1 cellular context compared by ENCODE assay signal in the genomic region with DNA sequence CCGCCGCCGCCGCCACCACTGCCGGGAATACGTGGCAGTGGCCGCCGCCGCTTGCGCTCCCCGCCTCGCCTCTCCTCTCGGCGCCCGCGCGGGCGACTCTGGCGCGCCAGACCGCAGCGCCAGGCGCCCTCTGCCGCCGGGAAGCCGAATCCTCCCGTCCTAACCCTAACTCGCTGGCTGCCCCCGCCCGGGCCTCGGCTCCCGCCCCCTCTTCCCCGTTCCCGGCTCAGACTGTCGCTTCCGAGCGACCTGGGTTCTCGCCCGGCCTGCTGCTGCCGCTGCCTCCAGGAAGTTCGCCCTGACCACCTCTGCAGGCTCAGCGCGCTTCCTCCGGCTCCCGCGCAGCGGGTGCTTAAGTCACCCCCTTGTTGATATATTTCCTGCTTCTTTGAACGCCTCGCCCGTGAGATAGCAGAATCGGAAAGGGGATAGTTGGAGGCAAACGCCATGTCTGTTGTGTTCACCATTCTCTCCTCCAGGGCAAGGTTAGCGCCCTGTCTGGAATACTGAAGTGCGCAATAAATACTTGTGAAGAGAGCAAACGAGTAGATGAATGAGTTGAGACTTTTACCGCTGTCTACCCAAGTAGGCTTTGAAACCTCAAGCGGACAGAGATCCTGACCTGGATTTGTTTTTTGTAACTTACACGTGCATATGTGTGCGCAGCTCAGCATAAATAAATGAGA.
TF ChIP-seq lines count a peak whose summit lies in the region.

A gene with protein sequence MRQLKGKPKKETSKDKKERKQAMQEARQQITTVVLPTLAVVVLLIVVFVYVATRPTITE (minus strand): TSS at position 100 of the 686 bp plus-strand sequence. CDS start 64,202 bp downstream, outside the sequence.

TF ChIP-seq in K562, 482 proteins besides CTCF, POLR2A, EP300 and RAD21 (continued from another document and continues in another):
- TF ChIP-seq FOXP4 (CRISPR knock-in tag; IDR thresholded peaks at IDR 0.05; ENCODE audit: borderline replicate concordance) (no peak), DLX4 (CRISPR knock-in tag; IDR thresholded peaks at IDR 0.05) (no peak), DDX20 (tag; IDR thresholded peaks at IDR 0.05; ENCODE audit: low read depth) (no peak), L3MBTL2 (IDR thresholded peaks at IDR 0.05) (peak; percentile 27; the same call in 1 of the 2 replicates), TBP (optimal IDR thresholded peaks at IDR 0.05; ENCODE audit: low read depth, low read length) (peak; percentile 58), DPF2 (IDR thresholded peaks at IDR 0.05) (peak; percentile 54; the same call in 1 of the 2 replicates), MAZ (CRISPR knock-in tag; conservative IDR thresholded peaks at IDR 0.05 in 1 of 2, IDR thresholded peaks at IDR 0.05 in 1 of 2) (peak; percentile 90 to 97), RFX5 (IDR thresholded peaks at IDR 0.05; ENCODE audit: low read depth, low read length) (no peak), ZNF224 (CRISPR knock-in tag; IDR thresholded peaks at IDR 0.05) (no peak), SNIP1 (IDR thresholded peaks at IDR 0.05; ENCODE audit: low read depth) (no peak), SIN3B (IDR thresholded peaks at IDR 0.05; ENCODE audit: low read depth) (no peak), FOXK2 (conservative IDR thresholded peaks at IDR 0.05 in 1 of 2, IDR thresholded peaks at IDR 0.05 in 1 of 2; ENCODE audit: low read depth in 2 of 2) (peak; percentile 20 to 56; a peak in 3 of 4 replicates), ZNF184 (CRISPR knock-in tag; IDR thresholded peaks at IDR 0.05) (no peak), ZFX (CRISPR knock-in tag; IDR thresholded peaks at IDR 0.05) (no peak; the same call in 1 of the 2 replicates), TCF7 (IDR thresholded peaks at IDR 0.05; ENCODE audit: borderline replicate concordance) (peak; percentile 23; the same call in 1 of the 2 replicates), NELFE (IDR thresholded peaks at IDR 0.05; ENCODE audit: insufficient read depth, insufficient read length) (no peak), PHTF2 (CRISPR knock-in tag; IDR thresholded peaks at IDR 0.05) (no peak), MECOM (CRISPR knock-in tag; IDR thresholded peaks at IDR 0.05) (no peak), LEF1 (IDR thresholded peaks at IDR 0.05) (no peak), U2AF1 (optimal IDR thresholded peaks at IDR 0.05; ENCODE audit: low read depth, low read length) (no peak), NBN (IDR thresholded peaks at IDR 0.05; ENCODE audit: low read depth) (peak; percentile 57; the same call in 1 of the 2 replicates), RAD51 (IDR thresholded peaks at IDR 0.05; ENCODE audit: borderline replicate concordance, low read depth) (no peak), ZNF780A (CRISPR knock-in tag; IDR thresholded peaks at IDR 0.05) (no peak), ZNF354B (CRISPR knock-in tag; IDR thresholded peaks at IDR 0.05) (no peak), PML (IDR thresholded peaks at IDR 0.05; ENCODE audit: low read length) (no peak), ARNT (IDR thresholded peaks at IDR 0.05) (0 out of 4 replicates have a peak, but pooled peaks of 1 of the 2 experiments have one; percentile 47), HDAC1 (IDR thresholded peaks at IDR 0.05) (peak; percentile 36 to 42; a peak in 1 of 4 replicates), HMG20A (CRISPR knock-in tag; conservative IDR thresholded peaks at IDR 0.05) (no peak), E2F3 (CRISPR knock-in tag; IDR thresholded peaks at IDR 0.05) (0 out of 2 replicates have a peak, but pooled peaks have one; percentile 32), ZNF76 (CRISPR knock-in tag; IDR thresholded peaks at IDR 0.05; ENCODE audit: borderline replicate concordance) (no peak)
- TF ChIP-seq, protein P1, sequence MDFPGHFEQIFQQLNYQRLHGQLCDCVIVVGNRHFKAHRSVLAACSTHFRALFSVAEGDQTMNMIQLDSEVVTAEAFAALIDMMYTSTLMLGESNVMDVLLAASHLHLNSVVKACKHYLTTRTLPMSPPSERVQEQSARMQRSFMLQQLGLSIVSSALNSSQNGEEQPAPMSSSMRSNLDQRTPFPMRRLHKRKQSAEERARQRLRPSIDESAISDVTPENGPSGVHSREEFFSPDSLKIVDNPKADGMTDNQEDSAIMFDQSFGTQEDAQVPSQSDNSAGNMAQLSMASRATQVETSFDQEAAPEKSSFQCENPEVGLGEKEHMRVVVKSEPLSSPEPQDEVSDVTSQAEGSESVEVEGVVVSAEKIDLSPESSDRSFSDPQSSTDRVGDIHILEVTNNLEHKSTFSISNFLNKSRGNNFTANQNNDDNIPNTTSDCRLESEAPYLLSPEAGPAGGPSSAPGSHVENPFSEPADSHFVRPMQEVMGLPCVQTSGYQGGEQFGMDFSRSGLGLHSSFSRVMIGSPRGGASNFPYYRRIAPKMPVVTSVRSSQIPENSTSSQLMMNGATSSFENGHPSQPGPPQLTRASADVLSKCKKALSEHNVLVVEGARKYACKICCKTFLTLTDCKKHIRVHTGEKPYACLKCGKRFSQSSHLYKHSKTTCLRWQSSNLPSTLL (IDR thresholded peaks at IDR 0.05) = no peak
- TF ChIP-seq, protein P2, sequence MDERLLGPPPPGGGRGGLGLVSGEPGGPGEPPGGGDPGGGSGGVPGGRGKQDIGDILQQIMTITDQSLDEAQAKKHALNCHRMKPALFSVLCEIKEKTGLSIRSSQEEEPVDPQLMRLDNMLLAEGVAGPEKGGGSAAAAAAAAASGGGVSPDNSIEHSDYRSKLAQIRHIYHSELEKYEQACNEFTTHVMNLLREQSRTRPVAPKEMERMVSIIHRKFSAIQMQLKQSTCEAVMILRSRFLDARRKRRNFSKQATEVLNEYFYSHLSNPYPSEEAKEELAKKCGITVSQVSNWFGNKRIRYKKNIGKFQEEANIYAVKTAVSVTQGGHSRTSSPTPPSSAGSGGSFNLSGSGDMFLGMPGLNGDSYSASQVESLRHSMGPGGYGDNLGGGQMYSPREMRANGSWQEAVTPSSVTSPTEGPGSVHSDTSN (CRISPR knock-in tag; IDR thresholded peaks at IDR 0.05; ENCODE audit: low read depth) = no peak
- TF ChIP-seq, protein P2 (tag; conservative IDR thresholded peaks at IDR 0.05; ENCODE audit: low read depth) = no peak
- TF ChIP-seq, protein P3, sequence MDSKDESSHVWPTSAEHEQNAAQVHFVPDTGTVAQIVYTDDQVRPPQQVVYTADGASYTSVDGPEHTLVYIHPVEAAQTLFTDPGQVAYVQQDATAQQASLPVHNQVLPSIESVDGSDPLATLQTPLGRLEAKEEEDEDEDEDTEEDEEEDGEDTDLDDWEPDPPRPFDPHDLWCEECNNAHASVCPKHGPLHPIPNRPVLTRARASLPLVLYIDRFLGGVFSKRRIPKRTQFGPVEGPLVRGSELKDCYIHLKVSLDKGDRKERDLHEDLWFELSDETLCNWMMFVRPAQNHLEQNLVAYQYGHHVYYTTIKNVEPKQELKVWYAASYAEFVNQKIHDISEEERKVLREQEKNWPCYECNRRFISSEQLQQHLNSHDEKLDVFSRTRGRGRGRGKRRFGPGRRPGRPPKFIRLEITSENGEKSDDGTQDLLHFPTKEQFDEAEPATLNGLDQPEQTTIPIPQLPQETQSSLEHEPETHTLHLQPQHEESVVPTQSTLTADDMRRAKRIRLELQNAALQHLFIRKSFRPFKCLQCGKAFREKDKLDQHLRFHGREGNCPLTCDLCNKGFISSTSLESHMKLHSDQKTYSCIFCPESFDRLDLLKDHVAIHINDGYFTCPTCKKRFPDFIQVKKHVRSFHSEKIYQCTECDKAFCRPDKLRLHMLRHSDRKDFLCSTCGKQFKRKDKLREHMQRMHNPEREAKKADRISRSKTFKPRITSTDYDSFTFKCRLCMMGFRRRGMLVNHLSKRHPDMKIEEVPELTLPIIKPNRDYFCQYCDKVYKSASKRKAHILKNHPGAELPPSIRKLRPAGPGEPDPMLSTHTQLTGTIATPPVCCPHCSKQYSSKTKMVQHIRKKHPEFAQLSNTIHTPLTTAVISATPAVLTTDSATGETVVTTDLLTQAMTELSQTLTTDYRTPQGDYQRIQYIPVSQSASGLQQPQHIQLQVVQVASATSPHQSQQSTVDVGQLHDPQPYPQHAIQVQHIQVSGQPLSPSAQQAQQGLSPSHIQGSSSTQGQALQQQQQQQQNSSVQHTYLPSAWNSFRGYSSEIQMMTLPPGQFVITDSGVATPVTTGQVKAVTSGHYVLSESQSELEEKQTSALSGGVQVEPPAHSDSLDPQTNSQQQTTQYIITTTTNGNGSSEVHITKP (IDR thresholded peaks at IDR 0.05; ENCODE audit: partially characterized antibody) = no peak
- TF ChIP-seq, protein P4, sequence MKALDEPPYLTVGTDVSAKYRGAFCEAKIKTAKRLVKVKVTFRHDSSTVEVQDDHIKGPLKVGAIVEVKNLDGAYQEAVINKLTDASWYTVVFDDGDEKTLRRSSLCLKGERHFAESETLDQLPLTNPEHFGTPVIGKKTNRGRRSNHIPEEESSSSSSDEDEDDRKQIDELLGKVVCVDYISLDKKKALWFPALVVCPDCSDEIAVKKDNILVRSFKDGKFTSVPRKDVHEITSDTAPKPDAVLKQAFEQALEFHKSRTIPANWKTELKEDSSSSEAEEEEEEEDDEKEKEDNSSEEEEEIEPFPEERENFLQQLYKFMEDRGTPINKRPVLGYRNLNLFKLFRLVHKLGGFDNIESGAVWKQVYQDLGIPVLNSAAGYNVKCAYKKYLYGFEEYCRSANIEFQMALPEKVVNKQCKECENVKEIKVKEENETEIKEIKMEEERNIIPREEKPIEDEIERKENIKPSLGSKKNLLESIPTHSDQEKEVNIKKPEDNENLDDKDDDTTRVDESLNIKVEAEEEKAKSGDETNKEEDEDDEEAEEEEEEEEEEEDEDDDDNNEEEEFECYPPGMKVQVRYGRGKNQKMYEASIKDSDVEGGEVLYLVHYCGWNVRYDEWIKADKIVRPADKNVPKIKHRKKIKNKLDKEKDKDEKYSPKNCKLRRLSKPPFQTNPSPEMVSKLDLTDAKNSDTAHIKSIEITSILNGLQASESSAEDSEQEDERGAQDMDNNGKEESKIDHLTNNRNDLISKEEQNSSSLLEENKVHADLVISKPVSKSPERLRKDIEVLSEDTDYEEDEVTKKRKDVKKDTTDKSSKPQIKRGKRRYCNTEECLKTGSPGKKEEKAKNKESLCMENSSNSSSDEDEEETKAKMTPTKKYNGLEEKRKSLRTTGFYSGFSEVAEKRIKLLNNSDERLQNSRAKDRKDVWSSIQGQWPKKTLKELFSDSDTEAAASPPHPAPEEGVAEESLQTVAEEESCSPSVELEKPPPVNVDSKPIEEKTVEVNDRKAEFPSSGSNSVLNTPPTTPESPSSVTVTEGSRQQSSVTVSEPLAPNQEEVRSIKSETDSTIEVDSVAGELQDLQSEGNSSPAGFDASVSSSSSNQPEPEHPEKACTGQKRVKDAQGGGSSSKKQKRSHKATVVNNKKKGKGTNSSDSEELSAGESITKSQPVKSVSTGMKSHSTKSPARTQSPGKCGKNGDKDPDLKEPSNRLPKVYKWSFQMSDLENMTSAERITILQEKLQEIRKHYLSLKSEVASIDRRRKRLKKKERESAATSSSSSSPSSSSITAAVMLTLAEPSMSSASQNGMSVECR (CRISPR knock-in tag; IDR thresholded peaks at IDR 0.05) = 0 out of 2 replicates have a peak, but pooled peaks have one; percentile 10
- TF ChIP-seq, protein P5, sequence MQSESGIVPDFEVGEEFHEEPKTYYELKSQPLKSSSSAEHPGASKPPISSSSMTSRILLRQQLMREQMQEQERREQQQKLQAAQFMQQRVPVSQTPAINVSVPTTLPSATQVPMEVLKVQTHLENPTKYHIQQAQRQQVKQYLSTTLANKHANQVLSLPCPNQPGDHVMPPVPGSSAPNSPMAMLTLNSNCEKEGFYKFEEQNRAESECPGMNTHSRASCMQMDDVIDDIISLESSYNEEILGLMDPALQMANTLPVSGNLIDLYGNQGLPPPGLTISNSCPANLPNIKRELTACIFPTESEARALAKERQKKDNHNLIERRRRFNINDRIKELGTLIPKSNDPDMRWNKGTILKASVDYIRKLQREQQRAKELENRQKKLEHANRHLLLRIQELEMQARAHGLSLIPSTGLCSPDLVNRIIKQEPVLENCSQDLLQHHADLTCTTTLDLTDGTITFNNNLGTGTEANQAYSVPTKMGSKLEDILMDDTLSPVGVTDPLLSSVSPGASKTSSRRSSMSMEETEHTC (IDR thresholded peaks at IDR 0.05) = no peak
- TF ChIP-seq, protein P6, sequence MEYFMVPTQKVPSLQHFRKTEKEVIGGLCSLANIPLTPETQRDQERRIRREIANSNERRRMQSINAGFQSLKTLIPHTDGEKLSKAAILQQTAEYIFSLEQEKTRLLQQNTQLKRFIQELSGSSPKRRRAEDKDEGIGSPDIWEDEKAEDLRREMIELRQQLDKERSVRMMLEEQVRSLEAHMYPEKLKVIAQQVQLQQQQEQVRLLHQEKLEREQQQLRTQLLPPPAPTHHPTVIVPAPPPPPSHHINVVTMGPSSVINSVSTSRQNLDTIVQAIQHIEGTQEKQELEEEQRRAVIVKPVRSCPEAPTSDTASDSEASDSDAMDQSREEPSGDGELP (CRISPR knock-in tag; IDR thresholded peaks at IDR 0.05; ENCODE audit: borderline replicate concordance) = peak; percentile 54; the same call in 1 of the 2 replicates
- TF ChIP-seq, protein P7, sequence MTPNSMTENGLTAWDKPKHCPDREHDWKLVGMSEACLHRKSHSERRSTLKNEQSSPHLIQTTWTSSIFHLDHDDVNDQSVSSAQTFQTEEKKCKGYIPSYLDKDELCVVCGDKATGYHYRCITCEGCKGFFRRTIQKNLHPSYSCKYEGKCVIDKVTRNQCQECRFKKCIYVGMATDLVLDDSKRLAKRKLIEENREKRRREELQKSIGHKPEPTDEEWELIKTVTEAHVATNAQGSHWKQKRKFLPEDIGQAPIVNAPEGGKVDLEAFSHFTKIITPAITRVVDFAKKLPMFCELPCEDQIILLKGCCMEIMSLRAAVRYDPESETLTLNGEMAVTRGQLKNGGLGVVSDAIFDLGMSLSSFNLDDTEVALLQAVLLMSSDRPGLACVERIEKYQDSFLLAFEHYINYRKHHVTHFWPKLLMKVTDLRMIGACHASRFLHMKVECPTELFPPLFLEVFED (CRISPR knock-in tag; conservative IDR thresholded peaks at IDR 0.05) = no peak
